In genomic region chr9:34070601-34071340, GRCh38 we compare ENCODE assay signal across 22 cellular contexts. TPM values are rescaled to one million over a fixed set of nuclear protein-coding genes. Genes with fewer than 3 reads are reported as not detected.
A peak's percentile ranks its signal among the peaks of the same experiment; 100 is the strongest.
DNase-seq lines count a peak whose midpoint lies in the region; TF ChIP-seq lines count a peak whose summit lies in the region.
"Had no signal": no experiment of that assay in that cellular context is flagged by ENCODE, and none has a peak within 500 bp of the region (broad histone marks: within the 10 kb centered on the region; RNA-seq: fewer than 3 reads in every experiment).

No MANE protein-coding gene starts in this region.

- H3K36me3 Mint-ChIP-seq in activated naive CD8-positive, alpha-beta T cell treated with anti-CD3 and anti-CD28 coated beads for 36 hours: no peaks in the 10 kb centered on the region
- H3K36me3 Mint-ChIP-seq: IgD-negative memory B cell; naive thymus-derived CD8-positive, alpha-beta T cell had no signal

- H3K9me3 Mint-ChIP-seq in activated naive CD8-positive, alpha-beta T cell treated with anti-CD3 and anti-CD28 coated beads for 36 hours: no peaks in the 10 kb centered on the region
- H3K9me3 Mint-ChIP-seq: dendritic cell treated with granulocyte-macrophage colony-stimulating factor and Interleukin-4, amounts not matched to agents 40 ng/mL and 50 ng/mL, for 4 days; IgD-negative memory B cell; naive thymus-derived CD8-positive, alpha-beta T cell; stimulated activated naive CD8-positive, alpha-beta T cell treated with anti-CD3 and anti-CD28 coated beads, Interleukin-15, amount 100 ng/mL, for 72 hours had no signal

- no peak overlapping the region for H3K4me2 ChIP-seq in osteoblast (ENCODE audit: insufficient read depth, low read length)
- H3K4me2 ChIP-seq in mesenchymal stem cell (ENCODE audit: low read length, poor library complexity, severe bottlenecking): no peak overlapping the region

- no peak overlapping the region for H3K9ac ChIP-seq in mesenchymal stem cell (ENCODE audit: low read length)

- H3K79me1 ChIP-seq in mesenchymal stem cell (replicated peaks; ENCODE audit: low read length, poor library complexity, severe bottlenecking): no peaks in the 10 kb centered on the region

- H2AK5ac ChIP-seq in mesenchymal stem cell (ENCODE audit: low read length, severe bottlenecking): no peak overlapping the region

- H3K4me3 ChIP-seq in AG04450 (ENCODE audit: low read depth, low read length) (0 out of 2 replicates have a peak overlapping the region, but pooled peaks have one; percentile 10), epithelial cell of esophagus (ENCODE audit: low read length) (no peak overlapping the region), osteoblast (ENCODE audit: insufficient read depth, low read length) (no peak overlapping the region), mesenchymal stem cell (ENCODE audit: insufficient read depth in 1 of 2, low read depth in 1 of 2, low read length in 2 of 2) (no peak overlapping the region)
- H3K4me3 ChIP-seq: heart left ventricle, lung, right atrium auricular region had no signal

- no peaks in the 10 kb centered on the region for H3K27me3 Mint-ChIP-seq in activated naive CD8-positive, alpha-beta T cell treated with anti-CD3 and anti-CD28 coated beads for 36 hours
- H3K27me3 Mint-ChIP-seq: dendritic cell treated with granulocyte-macrophage colony-stimulating factor and Interleukin-4, amounts not matched to agents 40 ng/mL and 50 ng/mL, for 4 days; stimulated activated naive CD8-positive, alpha-beta T cell treated with anti-CD3 and anti-CD28 coated beads, Interleukin-15, amount 100 ng/mL, for 72 hours had no signal

- H3K27ac Mint-ChIP-seq in activated naive CD8-positive, alpha-beta T cell treated with anti-CD3 and anti-CD28 coated beads for 36 hours: no peak overlapping the region
- H3K27ac Mint-ChIP-seq: dendritic cell treated with granulocyte-macrophage colony-stimulating factor and Interleukin-4, amounts not matched to agents 40 ng/mL and 50 ng/mL, for 4 days; IgD-negative memory B cell had no signal

- H3K4ac ChIP-seq in mesenchymal stem cell (ENCODE audit: low read depth in 1 of 2, low read length in 2 of 2): no peak overlapping the region

- H2BK12ac ChIP-seq in mesenchymal stem cell (ENCODE audit: low read length in 2 of 2): no peak overlapping the region

- no peak overlapping the region for H4K8ac ChIP-seq in mesenchymal stem cell (ENCODE audit: low read length)

- no peaks in the 10 kb centered on the region for H3K27me3 ChIP-seq in AG04450 (ENCODE audit: control insufficient read depth, insufficient read depth, low read length)
- no peaks in the 10 kb centered on the region for H3K27me3 ChIP-seq in osteoblast (ENCODE audit: insufficient read depth, low read length)
- H3K27me3 ChIP-seq in mesenchymal stem cell (ENCODE audit: control insufficient read depth in 1 of 2, insufficient read depth in 1 of 2, low read length in 2 of 2): no peaks in the 10 kb centered on the region
- H3K27me3 ChIP-seq: heart left ventricle, right atrium auricular region had no signal

- no peak overlapping the region for H2BK15ac ChIP-seq in mesenchymal stem cell (ENCODE audit: low read depth, poor library complexity, severe bottlenecking)

- TF ChIP-seq CTCF in AG04450 (IDR thresholded peaks at IDR 0.05; ENCODE audit: low read depth, low read length): no peak
- TF ChIP-seq CTCF in epithelial cell of esophagus (IDR thresholded peaks at IDR 0.05; ENCODE audit: insufficient read depth, low read depth, low read length, missing control alignments): no peak
- no peak for TF ChIP-seq CTCF in osteoblast (IDR thresholded peaks at IDR 0.05; ENCODE audit: extremely low read depth, low read depth, low read length)

- H3K79me2 ChIP-seq in osteoblast (ENCODE audit: insufficient read depth, low read length): no peaks in the 10 kb centered on the region

- CTCF ChIA-PET in AG04450 (lab: Charles Lee): interaction anchor here (0.6 kb wide), 1 partner anchor 375 kb away, joined by 4 read pairs; no protein-coding TSS in a partner anchor

- H4K20me1 ChIP-seq in osteoblast (ENCODE audit: insufficient read depth, low read length): no peaks in the 10 kb centered on the region

- H3K18ac ChIP-seq in mesenchymal stem cell (ENCODE audit: low read depth in 1 of 2, low read length in 2 of 2): no peak overlapping the region

- no peak overlapping the region for H2BK5ac ChIP-seq in mesenchymal stem cell (ENCODE audit: low read depth, low read length, poor library complexity, severe bottlenecking)

- H3K4me1 Mint-ChIP-seq in activated naive CD8-positive, alpha-beta T cell treated with anti-CD3 and anti-CD28 coated beads for 36 hours: no peaks in the 10 kb centered on the region
- H3K4me1 Mint-ChIP-seq: naive thymus-derived CD8-positive, alpha-beta T cell; stimulated activated naive CD8-positive, alpha-beta T cell treated with anti-CD3 and anti-CD28 coated beads, Interleukin-15, amount 100 ng/mL, for 72 hours had no signal

- H3K27ac ChIP-seq in AG04450 (ENCODE audit: low read depth, low read length) (peak overlapping the region; percentile 81), osteoblast (ENCODE audit: low read depth, low read length) (no peak overlapping the region), mesenchymal stem cell (ENCODE audit: low read length, poor library complexity, severe bottlenecking) (no peak overlapping the region)
- H3K27ac ChIP-seq: heart left ventricle, right atrium auricular region had no signal

- H3K9me3 ChIP-seq in AG04450 (ENCODE audit: control insufficient read depth, insufficient read depth, low read length) (no peaks in the 10 kb centered on the region; the same call in 1 of the 2 replicates), osteoblast (ENCODE audit: low read depth, low read length) (no peaks in the 10 kb centered on the region), mesenchymal stem cell (ENCODE audit: control insufficient read depth, low read length) (no peaks in the 10 kb centered on the region)
- H3K9me3 ChIP-seq: heart left ventricle, right atrium auricular region had no signal

- H3K14ac ChIP-seq in mesenchymal stem cell (ENCODE audit: low read length in 2 of 2): no peak overlapping the region

- POLR2A ChIA-PET in AG04450 (lab: Yijun Ruan, JAX): interaction anchor here (0.9 kb wide), 1 partner anchor 22 kb away, joined by 3 read pairs; the partner anchor contains the start of gene UBAP2

- no peak overlapping the region for H4K91ac ChIP-seq in mesenchymal stem cell (ENCODE audit: low read length)

- H3K36me3 ChIP-seq in osteoblast (ENCODE audit: insufficient read depth, low read length) (no peaks in the 10 kb centered on the region), mesenchymal stem cell (ENCODE audit: control insufficient read depth in 1 of 2, insufficient read depth in 2 of 2, low read depth in 1 of 2, low read length in 2 of 2) (no peaks in the 10 kb centered on the region)
- H3K36me3 ChIP-seq: heart left ventricle, right atrium auricular region had no signal

- H2BK120ac ChIP-seq in mesenchymal stem cell (ENCODE audit: low read depth, low read length): no peak overlapping the region

- 88% methylated on average over 5 of the region's 5 CpGs for WGBS in mesenchymal stem cell

- H3K23ac ChIP-seq in mesenchymal stem cell (ENCODE audit: low read length in 2 of 2): no peak overlapping the region

- DNase-seq in AG04450 (ENCODE audit: low read depth, low spot score): no peak
- peak; percentile 8 for DNase-seq in NCI-H69 (lab: John Stamatoyannopoulos, UW)
- peak; percentile 28 for DNase-seq in epithelial cell of esophagus (ENCODE audit: low read depth)
- DNase-seq in osteoblast (ENCODE audit: insufficient read length, low spot score, missing footprints): no peak
- DNase-seq in NCI-H510A (lab: John Stamatoyannopoulos, UW): no peak
- DNase-seq in ecto neural progenitor cell (ENCODE audit: low spot score): no peak
- DNase-seq in mesenchymal stem cell: no peak
- DNase-seq in activated naive CD8-positive, alpha-beta T cell treated with anti-CD3 and anti-CD28 coated beads for 36 hours: no peak
- DNase-seq: activated CD4-positive, alpha-beta T cell treated with anti-CD3 and anti-CD28 coated beads, Interleukin-2, amount 50 U/mL, for 1 hour; activated naive CD4-positive, alpha-beta T cell treated with Interleukin-2 at 50 U/mL for 16 hours; activated T-cell treated with anti-CD3 and anti-CD28 coated beads for 4 hours; EL; heart left ventricle; naive thymus-derived CD8-positive, alpha-beta T cell; NCI-H1048; NCI-H2107; NCI-H774; stimulated activated naive CD8-positive, alpha-beta T cell treated with anti-CD3 and anti-CD28 coated beads, Interleukin-15, amount 100 ng/mL, for 72 hours had no signal

- H2AFZ ChIP-seq in osteoblast (ENCODE audit: low read length) (peak overlapping the region; percentile 22), mesenchymal stem cell (ENCODE audit: low read depth, low read length) (no peak overlapping the region)

- no peak overlapping the region for H3K4me3 Mint-ChIP-seq in activated naive CD8-positive, alpha-beta T cell treated with anti-CD3 and anti-CD28 coated beads for 36 hours
- H3K4me3 Mint-ChIP-seq: dendritic cell treated with granulocyte-macrophage colony-stimulating factor and Interleukin-4, amounts not matched to agents 40 ng/mL and 50 ng/mL, for 4 days; naive thymus-derived CD8-positive, alpha-beta T cell; stimulated activated naive CD8-positive, alpha-beta T cell treated with anti-CD3 and anti-CD28 coated beads, Interleukin-15, amount 100 ng/mL, for 72 hours had no signal

- H3K4me1 ChIP-seq in osteoblast (ENCODE audit: insufficient read depth, low read length): peaks cover 13% of the 10 kb centered on the region
- peaks cover 15% of the 10 kb centered on the region for H3K4me1 ChIP-seq in mesenchymal stem cell (ENCODE audit: control insufficient read depth, insufficient read depth, low read depth, low read length)

RNA-seq across cellular contexts. Expression of gene UBAP2, which starts 22.1 kb away (rescaled TPM):
- 17.5 and 18.2 TPM in 2 replicates for polyA plus RNA-seq in AG04450 (2011; rRNA removed)
- polyA minus RNA-seq in AG04450 (2011; rRNA and poly(A)+ RNA removed): 28.1 and 30.6 TPM in 2 replicates
- total RNA-seq in osteoblast: 18.5 and 22.7 TPM in 2 replicates
- 22.7 TPM for polyA plus RNA-seq in mesenchymal stem cell (2013, experiment 1 of 2)
- 21.7 TPM for polyA plus RNA-seq in mesenchymal stem cell (2013, experiment 2 of 2)
- 10 to 100 TPM; 51.5 to 54.4 TPM for total RNA-seq in activated naive CD8-positive, alpha-beta T cell treated with anti-CD3 and anti-CD28 coated beads for 36 hours

RNA-seq across cellular contexts. Expression of gene DCAF12, which starts 55.7 kb away (rescaled TPM):
- polyA plus RNA-seq in AG04450 (2011; rRNA removed): 27.8 and 29.4 TPM in 2 replicates
- polyA minus RNA-seq in AG04450 (2011; rRNA and poly(A)+ RNA removed): 30.6 and 38.4 TPM in 2 replicates
- 21.4 and 21.8 TPM in 2 replicates for total RNA-seq in osteoblast
- 14.6 TPM for polyA plus RNA-seq in mesenchymal stem cell (2013, experiment 1 of 2)
- polyA plus RNA-seq in mesenchymal stem cell (2013, experiment 2 of 2): 14.9 TPM
- total RNA-seq in activated naive CD8-positive, alpha-beta T cell treated with anti-CD3 and anti-CD28 coated beads for 36 hours: 10 to 100 TPM; 40.2 to 43.3 TPM

Comparison
In these comparisons a context has a peak if more than half of its experiments do, and no peak if none do; other contexts are left out.
1. DNase-seq: peak in NCI-H69 (single experiment) and epithelial cell of esophagus (single experiment); none in AG04450 (single experiment), osteoblast (single experiment), NCI-H510A (single experiment), ecto neural progenitor cell (single experiment), mesenchymal stem cell (single experiment) and activated naive CD8-positive, alpha-beta T cell treated with anti-CD3 and anti-CD28 coated beads for 36 hours (single experiment).